Comparison of ENCODE assay signal across 8 cellular contexts in genomic region chr12:106357549-106358409, GRCh38. TPM values are rescaled to one million over a fixed set of nuclear protein-coding genes. Genes with fewer than 3 reads are reported as not detected.
DNase-seq lines count a peak whose midpoint lies in the region; ATAC-seq and TF ChIP-seq lines count a peak whose summit lies in the region.

Gene POLR3B (plus strand): TSS chr12:106357748. CDS start chr12:106357880, 132 bp downstream.

- peaks cover 17% of the 10 kb centered on the region for H3K4me1 Mint-ChIP-seq in chondrocyte (ENCODE audit: low read depth)

- no peaks in the 10 kb centered on the region for H3K9me3 Mint-ChIP-seq in chondrocyte (ENCODE audit: low read depth)

- no peaks in the 10 kb centered on the region for H3K36me3 ChIP-seq in kidney epithelial cell (ENCODE audit: control insufficient read depth, insufficient read depth, low read length)

- H3K27me3 ChIP-seq in kidney epithelial cell (ENCODE audit: control insufficient read depth, insufficient read depth, low read length): no peaks in the 10 kb centered on the region

- peak within 1 kb of the TSS; percentile 97 for H3K4me3 Mint-ChIP-seq in chondrocyte (ENCODE audit: unreplicated experiment)

- no peaks in the 10 kb centered on the region for H3K36me3 Mint-ChIP-seq in chondrocyte (ENCODE audit: low read depth)

- peak within 1 kb of the TSS; percentile 96 for H3K27ac Mint-ChIP-seq in chondrocyte (ENCODE audit: unreplicated experiment)

- ATAC-seq in GM19043 (IDR thresholded peaks at IDR 0.05; ENCODE audit: low read depth, unreplicated experiment) (peak; percentile 91), HG03378 (IDR thresholded peaks at IDR 0.05; ENCODE audit: unreplicated experiment) (peak; percentile 88)

- TF ChIP-seq CTCF in chondrocyte (IDR thresholded peaks at IDR 0.05): peak; percentile 93
- peak; percentile 89 for TF ChIP-seq CTCF in kidney epithelial cell (IDR thresholded peaks at IDR 0.05; ENCODE audit: insufficient read depth, low read length, poor library complexity, severe bottlenecking)

- no peaks in the 10 kb centered on the region for H3K27me3 Mint-ChIP-seq in chondrocyte (ENCODE audit: low read depth)

- DNase-seq in Ammon's horn (ENCODE audit: low spot score) (peak; percentile 95), NCI-H446 treated with DMSO at 0.1 percent for 48 hours (lab: John Stamatoyannopoulos, UW) (peak; percentile 91), chondrocyte (ENCODE audit: low spot score) (peak; percentile 98), kidney epithelial cell (ENCODE audit: low read depth) (peak; percentile 72)
- peak; percentile 90 to 95 for DNase-seq in activated CD4-positive, alpha-beta T cell treated with anti-CD3 and anti-CD28 coated beads for 24 hours (ENCODE audit: low read depth in 2 of 2)
- peak; percentile 94 to 96 for DNase-seq in stimulated activated CD4-positive, alpha-beta T cell treated with anti-CD3 and anti-CD28 coated beads, Interleukin-15, amount 100 ng/mL, for 48 hours (ENCODE audit: low read depth in 2 of 2)

- H3K4me3 ChIP-seq in kidney epithelial cell (ENCODE audit: low read depth, low read length): peak within 1 kb of the TSS; percentile 76

RNA-seq across cellular contexts. Expression of gene POLR3B, which starts in this region (rescaled TPM):
- 9.6 to 14.5 TPM (median 10.7 TPM) in 3 replicates for total RNA-seq in chondrocyte
- 9.3 and 10.3 TPM in 2 replicates for total RNA-seq in kidney epithelial cell

Comparison
In these comparisons a context has a peak if more than half of its experiments do, and no peak if none do; other contexts are left out.
1. Peak in every context shown above with its lines: DNase-seq, ATAC-seq and H3K4me3 ChIP-seq.